Comparison of ENCODE assay signal across 1 cellular context in the genomic region with DNA sequence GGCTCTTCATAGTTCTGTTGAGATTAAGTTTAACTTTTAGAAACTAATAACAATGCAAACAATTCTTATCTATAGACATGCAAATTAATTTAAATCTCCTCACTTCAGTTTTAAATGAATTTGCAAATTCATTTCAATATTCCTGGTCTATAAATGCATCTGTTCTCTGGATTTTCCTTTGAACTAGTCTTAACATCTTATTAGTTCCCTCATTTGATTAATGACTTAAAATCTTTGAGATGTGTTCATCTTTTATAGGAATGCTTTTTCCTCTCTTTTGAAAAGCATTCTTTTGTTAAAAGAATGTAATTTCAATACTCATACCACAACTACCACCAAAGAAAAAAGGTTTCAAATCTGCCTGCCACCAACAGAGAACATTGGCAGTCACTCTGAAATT.
TF ChIP-seq lines count a peak whose summit lies in the region.

No MANE protein-coding gene starts in this region.

TF ChIP-seq in WTC11, 78 proteins besides CTCF, POLR2A, EP300 and RAD21 (continued from another document):
- TF ChIP-seq, protein P1, sequence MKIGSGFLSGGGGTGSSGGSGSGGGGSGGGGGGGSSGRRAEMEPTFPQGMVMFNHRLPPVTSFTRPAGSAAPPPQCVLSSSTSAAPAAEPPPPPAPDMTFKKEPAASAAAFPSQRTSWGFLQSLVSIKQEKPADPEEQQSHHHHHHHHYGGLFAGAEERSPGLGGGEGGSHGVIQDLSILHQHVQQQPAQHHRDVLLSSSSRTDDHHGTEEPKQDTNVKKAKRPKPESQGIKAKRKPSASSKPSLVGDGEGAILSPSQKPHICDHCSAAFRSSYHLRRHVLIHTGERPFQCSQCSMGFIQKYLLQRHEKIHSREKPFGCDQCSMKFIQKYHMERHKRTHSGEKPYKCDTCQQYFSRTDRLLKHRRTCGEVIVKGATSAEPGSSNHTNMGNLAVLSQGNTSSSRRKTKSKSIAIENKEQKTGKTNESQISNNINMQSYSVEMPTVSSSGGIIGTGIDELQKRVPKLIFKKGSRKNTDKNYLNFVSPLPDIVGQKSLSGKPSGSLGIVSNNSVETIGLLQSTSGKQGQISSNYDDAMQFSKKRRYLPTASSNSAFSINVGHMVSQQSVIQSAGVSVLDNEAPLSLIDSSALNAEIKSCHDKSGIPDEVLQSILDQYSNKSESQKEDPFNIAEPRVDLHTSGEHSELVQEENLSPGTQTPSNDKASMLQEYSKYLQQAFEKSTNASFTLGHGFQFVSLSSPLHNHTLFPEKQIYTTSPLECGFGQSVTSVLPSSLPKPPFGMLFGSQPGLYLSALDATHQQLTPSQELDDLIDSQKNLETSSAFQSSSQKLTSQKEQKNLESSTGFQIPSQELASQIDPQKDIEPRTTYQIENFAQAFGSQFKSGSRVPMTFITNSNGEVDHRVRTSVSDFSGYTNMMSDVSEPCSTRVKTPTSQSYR (CRISPR knock-in tag; IDR thresholded peaks at IDR 0.05): no peak
- no peak for TF ChIP-seq IRF2 (CRISPR knock-in tag; IDR thresholded peaks at IDR 0.05; ENCODE audit: borderline replicate concordance, low read depth)
- no peak for TF ChIP-seq ZNF416 (CRISPR knock-in tag; IDR thresholded peaks at IDR 0.05)
- TF ChIP-seq, protein P2, sequence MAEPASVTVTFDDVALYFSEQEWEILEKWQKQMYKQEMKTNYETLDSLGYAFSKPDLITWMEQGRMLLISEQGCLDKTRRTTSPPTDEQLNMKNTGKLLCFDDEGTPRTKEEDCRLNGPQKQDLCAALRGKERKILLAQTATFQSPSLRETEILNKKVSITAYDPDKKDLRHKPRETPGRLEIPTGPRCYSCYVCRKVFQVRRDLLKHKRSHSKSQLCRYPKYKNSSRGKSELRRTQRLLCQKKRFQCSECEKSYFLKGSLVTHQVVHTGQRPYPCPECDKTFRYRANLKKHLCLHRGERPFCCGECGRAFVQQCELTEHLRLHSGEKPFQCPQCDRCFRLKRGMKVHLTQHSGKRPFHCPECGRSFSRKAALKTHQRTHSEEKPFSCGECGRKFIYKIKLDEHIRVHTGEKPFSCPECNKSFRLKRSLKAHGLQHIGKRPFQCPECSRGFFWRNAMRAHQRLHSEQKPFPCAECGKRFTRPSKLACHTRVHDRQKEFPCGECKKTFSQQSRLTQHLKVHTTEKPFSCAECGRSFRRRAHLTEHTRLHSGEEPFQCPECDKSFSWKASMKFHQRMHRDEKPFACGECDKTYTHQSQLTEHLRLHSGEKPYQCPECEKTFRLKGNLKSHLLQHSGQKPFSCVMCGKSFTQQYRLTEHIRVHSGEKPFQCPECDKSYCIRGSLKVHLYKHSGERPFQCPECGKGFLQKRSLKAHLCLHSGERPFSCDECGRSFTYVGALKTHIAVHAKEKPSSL (CRISPR knock-in tag; conservative IDR thresholded peaks at IDR 0.05): no peak
- TF ChIP-seq, protein P3, sequence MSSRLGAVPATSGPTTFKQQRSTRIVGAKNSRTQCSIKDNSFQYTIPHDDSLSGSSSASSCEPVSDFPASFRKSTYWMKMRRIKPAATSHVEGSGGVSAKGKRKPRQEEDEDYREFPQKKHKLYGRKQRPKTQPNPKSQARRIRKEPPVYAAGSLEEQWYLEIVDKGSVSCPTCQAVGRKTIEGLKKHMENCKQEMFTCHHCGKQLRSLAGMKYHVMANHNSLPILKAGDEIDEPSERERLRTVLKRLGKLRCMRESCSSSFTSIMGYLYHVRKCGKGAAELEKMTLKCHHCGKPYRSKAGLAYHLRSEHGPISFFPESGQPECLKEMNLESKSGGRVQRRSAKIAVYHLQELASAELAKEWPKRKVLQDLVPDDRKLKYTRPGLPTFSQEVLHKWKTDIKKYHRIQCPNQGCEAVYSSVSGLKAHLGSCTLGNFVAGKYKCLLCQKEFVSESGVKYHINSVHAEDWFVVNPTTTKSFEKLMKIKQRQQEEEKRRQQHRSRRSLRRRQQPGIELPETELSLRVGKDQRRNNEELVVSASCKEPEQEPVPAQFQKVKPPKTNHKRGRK (CRISPR knock-in tag; IDR thresholded peaks at IDR 0.05; ENCODE audit: borderline replicate concordance): no peak
- TF ChIP-seq ZNF396 (CRISPR knock-in tag; IDR thresholded peaks at IDR 0.05; ENCODE audit: borderline replicate concordance): no peak
- no peak for TF ChIP-seq ZNF263 (CRISPR knock-in tag; IDR thresholded peaks at IDR 0.05; ENCODE audit: low read depth)
TF ChIP-seq in WTC11: peak in this region for 0.
